ENCODE assay signal across 13 cellular contexts in the genomic region with DNA sequence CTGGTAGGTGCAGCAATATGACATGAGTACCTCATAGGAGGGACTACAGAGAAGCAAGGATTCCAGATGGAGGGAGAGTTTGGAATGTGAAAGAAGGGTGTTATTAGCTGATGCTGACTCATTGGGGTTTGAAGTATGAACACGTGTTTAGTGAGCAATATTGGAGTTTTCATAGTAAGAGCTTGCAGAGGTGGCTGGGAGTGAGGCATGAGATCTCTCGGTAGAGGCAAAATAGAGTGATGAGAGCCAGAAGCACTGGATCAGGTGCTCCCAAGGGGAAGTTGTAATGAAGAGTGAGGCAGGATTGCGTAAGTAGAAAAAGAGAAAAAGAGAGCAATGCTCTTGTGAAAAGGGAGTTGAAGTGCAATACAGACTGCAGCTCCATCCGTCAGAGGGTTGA. TPM values are rescaled to one million over a fixed set of nuclear protein-coding genes. Genes with fewer than 3 reads are reported as not detected.
DNase-seq lines count a peak whose midpoint lies in the region; ATAC-seq and TF ChIP-seq lines count a peak whose summit lies in the region.
"Had no signal": no experiment of that assay in that cellular context is flagged by ENCODE, and none has a peak within 500 bp of the region (broad histone marks: within the 10 kb centered on the region; RNA-seq: fewer than 3 reads in every experiment).

No MANE protein-coding gene starts in this region.

- H3K9me3 ChIP-seq in prostate gland (no peaks in the 10 kb centered on the region), A673 (ENCODE audit: low read depth, low read length, poor library complexity, severe bottlenecking) (peaks cover 7% of the 10 kb centered on the region)

- H3K4me3 Mint-ChIP-seq in stimulated activated effector memory CD8-positive, alpha-beta T cell treated with anti-CD3 and anti-CD28 coated beads, Interleukin-12 subunit alpha, Interleukin-12 subunit beta, amount 100 ng/mL, for 72 hours, result no peak overlapping the region
- H3K4me3 Mint-ChIP-seq: CD4-positive, CD25-positive, alpha-beta regulatory T cell; neural progenitor cell had no signal

- POLR2A ChIA-PET in AG04449 (lab: Yijun Ruan, JAX) (no interaction called here), A673 (lab: Charles Lee; ENCODE audit: low non-redundant PET) (no interaction called here)

- H3K4me1 Mint-ChIP-seq in stimulated activated effector memory CD8-positive, alpha-beta T cell treated with anti-CD3 and anti-CD28 coated beads, Interleukin-12 subunit alpha, Interleukin-12 subunit beta, amount 100 ng/mL, for 72 hours, result no peaks in the 10 kb centered on the region
- H3K4me1 Mint-ChIP-seq: CD4-positive, CD25-positive, alpha-beta regulatory T cell had no signal

- no peaks in the 10 kb centered on the region for H3K4me1 ChIP-seq in foreskin keratinocyte
- H3K4me1 ChIP-seq in prostate gland (replicated peaks), result no peaks in the 10 kb centered on the region
- H3K4me1 ChIP-seq in A673 (ENCODE audit: insufficient read depth, low read length, poor library complexity, severe bottlenecking), result peaks cover 13% of the 10 kb centered on the region

- no peak for TF ChIP-seq POLR2A in prostate gland (IDR thresholded peaks at IDR 0.05)

- peaks cover 10% of the 10 kb centered on the region for H3K9me3 Mint-ChIP-seq in stimulated activated effector memory CD8-positive, alpha-beta T cell treated with anti-CD3 and anti-CD28 coated beads, Interleukin-12 subunit alpha, Interleukin-12 subunit beta, amount 100 ng/mL, for 72 hours

- H3K4me3 ChIP-seq in AG04449 (ENCODE audit: low read depth, low read length), result no peak overlapping the region
- no peak overlapping the region for H3K4me3 ChIP-seq in HFF-Myc (replicated peaks; ENCODE audit: low read depth, low read length)
- no peak overlapping the region for H3K4me3 ChIP-seq in prostate gland
- H3K4me3 ChIP-seq in A673 (ENCODE audit: low read depth, low read length, poor library complexity, severe bottlenecking), result no peak overlapping the region
- H3K4me3 ChIP-seq: neural progenitor cell had no signal

- BruUV-seq in A673 (replicated peaks; lab: Mats Ljungman, UMichigan), result no TSS peak

- DNase-seq in AG04449 (ENCODE audit: low read depth, low spot score) (peak; percentile 37), HFF-Myc (ENCODE audit: extremely low read depth, low read depth) (peak; percentile 62), RPMI7951 (ENCODE audit: low read depth) (peak; percentile 55), foreskin keratinocyte (peak; percentile 80 to 81), prostate gland (ENCODE audit: low spot score) (no peak), NCI-H69 (lab: John Stamatoyannopoulos, UW) (no peak), A673 (ENCODE audit: low spot score) (no peak)
- DNase-seq in stimulated activated effector memory CD8-positive, alpha-beta T cell treated with anti-CD3 and anti-CD28 coated beads, Interleukin-12 subunit alpha, Interleukin-12 subunit beta, amount 100 ng/mL, for 72 hours (ENCODE audit: low spot score in 2 of 2), result no peak
- DNase-seq: activated CD8-positive, alpha-beta memory T cell treated with anti-CD3 and anti-CD28 coated beads, Interleukin-2, amount 50 U/mL, for 48 hours; CD4-positive, CD25-positive, alpha-beta regulatory T cell; NCI-H1092 treated with DMSO at 0.1 percent for 48 hours; stimulated activated naive CD4-positive, alpha-beta T cell treated with Interleukin-2 at 50 U/mL for 16 hours had no signal

- 78% methylated on average over 4 of the region's 4 CpGs for WGBS in prostate gland

- no peaks in the 10 kb centered on the region for H3K36me3 ChIP-seq in prostate gland
- no peaks in the 10 kb centered on the region for H3K36me3 ChIP-seq in A673 (ENCODE audit: insufficient read depth, low read length, poor library complexity, severe bottlenecking)
- H3K36me3 ChIP-seq: neural progenitor cell had no signal

- TF ChIP-seq CTCF in AG04449 (IDR thresholded peaks at IDR 0.05; ENCODE audit: insufficient read depth, low read length, missing control alignments), result no peak
- no peak for TF ChIP-seq CTCF in HFF-Myc (IDR thresholded peaks at IDR 0.05; ENCODE audit: low read depth, low read length, missing control alignments)
- no peak for TF ChIP-seq CTCF in foreskin keratinocyte (conservative IDR thresholded peaks at IDR 0.05)
- no peak for TF ChIP-seq CTCF in prostate gland (IDR thresholded peaks at IDR 0.05)
- no peak for TF ChIP-seq CTCF in A673 (conservative IDR thresholded peaks at IDR 0.05; ENCODE audit: low read depth, low read length)

- no peaks in the 10 kb centered on the region for H3K36me3 Mint-ChIP-seq in stimulated activated effector memory CD8-positive, alpha-beta T cell treated with anti-CD3 and anti-CD28 coated beads, Interleukin-12 subunit alpha, Interleukin-12 subunit beta, amount 100 ng/mL, for 72 hours
- H3K36me3 Mint-ChIP-seq: CD4-positive, CD25-positive, alpha-beta regulatory T cell had no signal

- H3K27me3 ChIP-seq in foreskin keratinocyte, result no peaks in the 10 kb centered on the region
- H3K27me3 ChIP-seq in prostate gland (replicated peaks; ENCODE audit: insufficient read depth), result no peaks in the 10 kb centered on the region
- no peaks in the 10 kb centered on the region for H3K27me3 ChIP-seq in A673 (replicated peaks; ENCODE audit: insufficient read depth, low read depth, low read length, poor library complexity)
- H3K27me3 ChIP-seq: neural progenitor cell had no signal

- H3K27ac Mint-ChIP-seq in stimulated activated effector memory CD8-positive, alpha-beta T cell treated with anti-CD3 and anti-CD28 coated beads, Interleukin-12 subunit alpha, Interleukin-12 subunit beta, amount 100 ng/mL, for 72 hours, result no peak overlapping the region
- H3K27ac Mint-ChIP-seq: CD4-positive, CD25-positive, alpha-beta regulatory T cell; neural progenitor cell had no signal

- H3K27ac ChIP-seq in foreskin keratinocyte (no peak overlapping the region), prostate gland (no peak overlapping the region), A673 (ENCODE audit: low read depth, low read length, poor library complexity, severe bottlenecking) (no peak overlapping the region)
- H3K27ac ChIP-seq: neural progenitor cell had no signal

- ATAC-seq in foreskin keratinocyte, result peak; percentile 89
- no peak for ATAC-seq in stimulated activated effector memory CD8-positive, alpha-beta T cell treated with anti-CD3 and anti-CD28 coated beads, Interleukin-12 subunit alpha, Interleukin-12 subunit beta, amount 100 ng/mL, for 72 hours

- CTCF ChIA-PET in AG04449 (lab: Yijun Ruan, JAX) (interaction anchor here (1.0 kb wide), 1 partner anchor 1253 kb away, joined by 3 read pairs; no protein-coding TSS in a partner anchor), A673 (lab: Charles Lee) (no interaction called here)

- intact Hi-C loops in prostate gland (cut with DNase I), result no loop called here
- intact Hi-C loops in A673 (cut with micrococcal nuclease; ENCODE audit: unreplicated experiment), result loop anchor here (5.0 to 10.0 kb wide), 4 partner anchors 213 to 1255 kb away; no protein-coding TSS in a partner anchor

RNA-seq across cellular contexts. Expression of gene MGST1, which starts 42.1 kb away (rescaled TPM):
- 62.5 and 75.6 TPM in 2 replicates for total RNA-seq in RPMI7951 (2014; rRNA removed; shearing (Covaris generic))
- total RNA-seq in foreskin keratinocyte (125 and 146 TPM in 2 replicates), prostate gland (100 to 1,000 TPM in 1 of 2 donors, 10 to 100 TPM in 1; 28.4 to 218 TPM), A673 (2021) (28.5 and 30.0 TPM in 2 replicates)
- polyA plus RNA-seq in foreskin keratinocyte, result 183 and 216 TPM in 2 replicates
- polyA plus RNA-seq: CD4-positive, CD25-positive, alpha-beta regulatory T cell had no signal

Comparison
In these comparisons a context has a peak if more than half of its experiments do, and no peak if none do; other contexts are left out.
1. DNase-seq: peak in AG04449 (single experiment), HFF-Myc (single experiment), RPMI7951 (single experiment) and foreskin keratinocyte (2 of 2); none in prostate gland (single experiment), stimulated activated effector memory CD8-positive, alpha-beta T cell treated with anti-CD3 and anti-CD28 coated beads, Interleukin-12 subunit alpha, Interleukin-12 subunit beta, amount 100 ng/mL, for 72 hours (0 of 2), NCI-H69 (single experiment) and A673 (single experiment).